In genomic region chr7:2015251-2015871, GRCh38 we compare ENCODE assay signal across 1 cellular context.
TF ChIP-seq lines count a peak whose summit lies in the region.

No MANE protein-coding gene starts in this region.

TF ChIP-seq in WTC11, 78 proteins besides CTCF, POLR2A, EP300 and RAD21 (continued from another document):
- TF ChIP-seq AFF4 (CRISPR knock-in tag; IDR thresholded peaks at IDR 0.05; ENCODE audit: borderline replicate concordance) = no peak
